8 cellular contexts compared by ENCODE assay signal in genomic region chr7:27739914-27740448, GRCh38. TPM values are rescaled to one million over a fixed set of nuclear protein-coding genes. Genes with fewer than 3 reads are reported as not detected.
A peak's percentile ranks its signal among the peaks of the same experiment; 100 is the strongest.
DNase-seq lines count a peak whose midpoint lies in the region; ATAC-seq and TF ChIP-seq lines count a peak whose summit lies in the region.

Gene TAX1BP1 (plus strand): TSS chr7:27740162. CDS start chr7:27748525, 8,363 bp downstream.

- no peak for TF ChIP-seq CTCF in Panc1 (IDR thresholded peaks at IDR 0.05)

- in situ Hi-C loops in Panc1 (cut with HindIII; ENCODE audit: low pct_unique_long_range_greater_than_20kb, low sequenced_read_pairs) = no loop called here

- H3K27me3 ChIP-seq in Panc1 (ENCODE audit: control insufficient read depth, insufficient read depth, low read length) (no peaks in the 10 kb centered on the region), muscle layer of duodenum (ENCODE audit: low read depth, low read length) (no peaks in the 10 kb centered on the region)

- H3K4me3 Mint-ChIP-seq in activated T-cell treated with anti-CD3 and anti-CD28 coated beads, Interleukin-2, amount 50 U/mL, for 4 hours = peak within 1 kb of the TSS; percentile 99

- H3K36me3 Mint-ChIP-seq in activated T-cell treated with anti-CD3 and anti-CD28 coated beads, Interleukin-2, amount 50 U/mL, for 4 hours (ENCODE audit: insufficient read depth) = no peaks in the 10 kb centered on the region

- H3K4me1 ChIP-seq in Panc1 (ENCODE audit: control insufficient read depth, insufficient read depth, low read length) (peaks cover 30% of the 10 kb centered on the region), muscle layer of duodenum (ENCODE audit: control insufficient read depth in 1 of 2, insufficient read depth in 2 of 2, low read length in 2 of 2) (peaks cover 8 to 23% of the 10 kb centered on the region in 2 donors)

- peak within 1 kb of the TSS; percentile 97 to 99 for H3K4me3 ChIP-seq in Panc1 (ENCODE audit: low read depth in 2 of 2, low read length in 2 of 2)
- H3K4me3 ChIP-seq in muscle layer of duodenum (ENCODE audit: low read depth in 1 of 2, low read length in 2 of 2) = peak within 1 kb of the TSS; percentile 86 to 99

- peak; percentile 95 for ATAC-seq in GM21723 (IDR thresholded peaks at IDR 0.05; ENCODE audit: unreplicated experiment)
- peak; percentile 96 for ATAC-seq in Panc1
- peak; percentile 94 to 96 for ATAC-seq in activated T-cell treated with anti-CD3 and anti-CD28 coated beads, Interleukin-2, amount 50 U/mL, for 4 hours
- ATAC-seq in esophagus mucosa = peak; percentile 99

- H3K27me3 Mint-ChIP-seq in activated T-cell treated with anti-CD3 and anti-CD28 coated beads, Interleukin-2, amount 50 U/mL, for 4 hours (ENCODE audit: low read depth) = no peaks in the 10 kb centered on the region

- intact Hi-C loops in Panc1 (cut with micrococcal nuclease; ENCODE audit: unreplicated experiment) = loop anchor here (5.0 to 10.0 kb wide), 2 partner anchors 78 to 355 kb away; partner anchors contain the start of gene HIBADH

- H3K27ac ChIP-seq in Panc1 (ENCODE audit: low read length) (peak within 1 kb of the TSS; percentile 96), muscle layer of duodenum (ENCODE audit: low read length) (peak within 1 kb of the TSS; percentile 99)

- no peaks in the 10 kb centered on the region for H3K9me3 Mint-ChIP-seq in activated T-cell treated with anti-CD3 and anti-CD28 coated beads, Interleukin-2, amount 50 U/mL, for 4 hours

- CTCF ChIA-PET in Panc1 (lab: Charles Lee) = interaction anchor here (1.2 kb wide), 1 partner anchor 354 kb away, joined by 6 read pairs; no protein-coding TSS in a partner anchor

- H3K4me1 Mint-ChIP-seq in activated T-cell treated with anti-CD3 and anti-CD28 coated beads, Interleukin-2, amount 50 U/mL, for 4 hours (ENCODE audit: low read depth) = peaks cover 40% of the 10 kb centered on the region

- no peaks in the 10 kb centered on the region for H3K36me3 ChIP-seq in Panc1 (ENCODE audit: control insufficient read depth, insufficient read depth, low read length)
- peaks cover 0 to 5% of the 10 kb centered on the region in 2 donors for H3K36me3 ChIP-seq in muscle layer of duodenum (ENCODE audit: control insufficient read depth in 1 of 2, insufficient read depth in 2 of 2, low read length in 2 of 2)

- DNase-seq in DMS53 (lab: John Stamatoyannopoulos, UW) (peak; percentile 99), KG1 (lab: John Stamatoyannopoulos, UW) (peak; percentile 86), Panc1 (ENCODE audit: low read depth, low spot score) (peak; percentile 72)
- peak; percentile 95 for DNase-seq in activated T-cell treated with anti-CD3 and anti-CD28 coated beads, Interleukin-2, amount 50 U/mL, for 4 hours
- DNase-seq in stimulated activated CD8-positive, alpha-beta memory T cell treated with anti-CD3 and anti-CD28 coated beads, Interleukin-7, amount 100 ng/mL, for 4 hours (ENCODE audit: low read depth in 2 of 2) = peak; percentile 90 to 97

- H3K9me3 ChIP-seq in Panc1 (ENCODE audit: control insufficient read depth, insufficient read depth, low read depth, low read length) (no peaks in the 10 kb centered on the region), muscle layer of duodenum (ENCODE audit: control insufficient read depth in 1 of 2, low read length in 2 of 2) (no peaks in the 10 kb centered on the region)

- POLR2A ChIA-PET in Panc1 (lab: Charles Lee) = interaction anchor here (0.5 to 1.0 kb wide), 4 partner anchors 38 to 688 kb away, joined by 3 to 4 read pairs (median 3); no protein-coding TSS in a partner anchor

- no TSS peak for BruUV-seq in Panc1 (replicated peaks; lab: Mats Ljungman, UMichigan)

RNA-seq across cellular contexts. Expression of gene TAX1BP1, which starts in this region (rescaled TPM):
- 125 TPM for total RNA-seq in Panc1 (2021; ENCODE audit: unreplicated experiment)
- polyA plus RNA-seq in Panc1 (2012; ENCODE audit: insufficient read length) = 80.8 TPM
- total RNA-seq in activated T-cell treated with anti-CD3 and anti-CD28 coated beads, Interleukin-2, amount 50 U/mL, for 4 hours = 10 to 100 TPM; 52.3 to 68.5 (median 62.0) TPM
- total RNA-seq in esophagus mucosa = 68.8 TPM

Comparison
In these comparisons a context has a peak if more than half of its experiments do, and no peak if none do; other contexts are left out.
1. Peak in every context shown above with its lines: DNase-seq, ATAC-seq, H3K4me3 ChIP-seq and H3K27ac ChIP-seq.